In genomic region chr2:152242787-152243472, GRCh38 we compare ENCODE assay signal across 2 cellular contexts.
TF ChIP-seq lines count a peak whose summit lies in the region.

No MANE protein-coding gene starts in this region.

TF ChIP-seq in HepG2, 621 proteins besides CTCF, POLR2A, EP300 and RAD21 (continued from another document and continues in another):
- TF ChIP-seq ZMAT5 (CRISPR knock-in tag; IDR thresholded peaks at IDR 0.05; ENCODE audit: borderline replicate concordance, low read depth), result no peak
- peak; percentile 38; the same call in 1 of the 2 replicates for TF ChIP-seq MED1 (CRISPR knock-in tag; IDR thresholded peaks at IDR 0.05)
- peak; percentile 92 for TF ChIP-seq TFE3 (CRISPR knock-in tag; IDR thresholded peaks at IDR 0.05)
- TF ChIP-seq MXD3 (CRISPR knock-in tag; IDR thresholded peaks at IDR 0.05), result no peak
- no peak for TF ChIP-seq ZBTB26 (CRISPR knock-in tag; IDR thresholded peaks at IDR 0.05; ENCODE audit: borderline replicate concordance)
- no peak for TF ChIP-seq ZNF207 (IDR thresholded peaks at IDR 0.05; ENCODE audit: borderline replicate concordance)
- peak; percentile 72 for TF ChIP-seq TEAD3 (CRISPR knock-in tag; optimal IDR thresholded peaks at IDR 0.05; ENCODE audit: borderline replicate concordance)
- no peak for TF ChIP-seq MEIS2 (CRISPR knock-in tag; IDR thresholded peaks at IDR 0.05)
- TF ChIP-seq MAF1 (CRISPR knock-in tag; IDR thresholded peaks at IDR 0.05; ENCODE audit: borderline replicate concordance), result no peak
- TF ChIP-seq PAXIP1 (CRISPR knock-in tag; conservative IDR thresholded peaks at IDR 0.05), result peak; percentile 38; the same call in 1 of the 2 replicates

TF ChIP-seq in endothelial cell of umbilical vein, 7 proteins besides CTCF, POLR2A, EP300 and RAD21 (continued from another document):
- peak; percentile 54 for TF ChIP-seq GATA2 (IDR thresholded peaks at IDR 0.05; ENCODE audit: insufficient read depth, insufficient read length, low read depth, low read length)
TF ChIP-seq in endothelial cell of umbilical vein: peak in this region for 1.
